ENCODE assay signal across 15 cellular contexts in genomic region chr2:125456851-125457250, GRCh38.
"Had no signal": no experiment of that assay in that cellular context is flagged by ENCODE, and none has a peak within 500 bp of the region (broad histone marks: within the 10 kb centered on the region; RNA-seq: fewer than 3 reads in every experiment).

No MANE protein-coding gene starts in this region.

- H3K4me3 ChIP-seq: lung, right lobe of liver, smooth muscle cell, suprapubic skin had no signal

- H3K4me2 ChIP-seq: smooth muscle cell had no signal

- H3K9me3 ChIP-seq: right lobe of liver had no signal

- DNase-seq: activated CD4-positive, CD25-positive, alpha-beta regulatory T cell treated with anti-CD3 and anti-CD28 coated beads, Interleukin-2, amount 50 U/mL, for 72 hours; activated naive CD4-positive, alpha-beta T cell treated with anti-CD3 and anti-CD28 coated beads for 36 hours; activated naive CD8-positive, alpha-beta T cell treated with anti-CD3 and anti-CD28 coated beads, Interleukin-2, amount 50 U/mL, for 24 hours; effector memory CD4-positive, alpha-beta T cell; head of caudate nucleus; midbrain; right lobe of liver; stimulated activated CD4-positive, alpha-beta T cell treated with anti-CD3 and anti-CD28 coated beads, Interleukin-4, amount 100 ng/mL, for 4 hours; stimulated activated CD8-positive, alpha-beta memory T cell treated with anti-CD3 and anti-CD28 coated beads, Interleukin-4, amount 100 ng/mL, for 48 hours; stimulated activated naive CD4-positive, alpha-beta T cell treated with Interleukin-2 at 50 U/mL for 16 hours; T1000; trophoblast cell had no signal

- H3K4me1 ChIP-seq: right lobe of liver, suprapubic skin had no signal

- H3K27ac ChIP-seq: right lobe of liver, suprapubic skin had no signal

- H3K27me3 ChIP-seq: right lobe of liver, suprapubic skin had no signal

- H3K36me3 ChIP-seq: right lobe of liver, suprapubic skin had no signal
